ENCODE assay signal across 13 cellular contexts in the genomic region with DNA sequence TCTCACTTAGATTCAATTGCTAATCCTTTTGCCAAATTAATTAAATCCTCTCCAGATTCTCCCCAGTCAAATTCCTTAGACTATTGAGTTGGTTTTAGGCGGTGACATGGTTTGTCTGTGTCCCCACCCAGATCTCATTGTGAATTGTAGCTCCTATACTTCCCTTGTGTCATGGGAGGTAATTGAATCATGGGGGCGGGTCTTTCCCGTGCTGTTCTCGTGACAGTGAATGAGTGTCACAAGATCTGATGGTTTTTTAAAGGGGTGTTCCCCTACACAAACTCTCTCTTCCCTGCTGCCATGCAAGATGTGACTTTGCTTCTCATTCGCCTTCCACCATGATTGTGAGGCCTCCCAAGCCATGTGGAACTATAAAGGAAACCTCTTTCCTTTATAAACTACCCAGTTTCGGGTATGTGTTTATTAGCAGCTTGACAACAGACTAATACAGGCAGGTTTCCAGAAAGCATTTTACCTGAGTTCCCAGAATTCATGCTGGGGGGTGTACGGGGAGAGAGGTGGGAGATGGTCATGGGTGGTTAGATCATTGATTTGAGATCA. TPM values are rescaled to one million over a fixed set of nuclear protein-coding genes. Genes with fewer than 3 reads are reported as not detected.
DNase-seq lines count a peak whose midpoint lies in the region; ATAC-seq and TF ChIP-seq lines count a peak whose summit lies in the region.
"Had no signal": no experiment of that assay in that cellular context is flagged by ENCODE, and none has a peak within 500 bp of the region (broad histone marks: within the 10 kb centered on the region; RNA-seq: fewer than 3 reads in every experiment).

No MANE protein-coding gene starts in this region.

- DNase-seq in COLO829 (ENCODE audit: low spot score): peak; percentile 73
- peak; percentile 39 for DNase-seq in LHCN-M2 (ENCODE audit: low read depth)
- DNase-seq in dermis blood vessel endothelial cell: peak; percentile 73
- no peak for DNase-seq in mesothelial cell of epicardium (ENCODE audit: low spot score in 2 of 2, unreplicated experiment in 2 of 2)
- no peak for DNase-seq in stimulated activated CD4-positive, alpha-beta T cell treated with anti-CD3 and anti-CD28 coated beads, Interleukin-15, amount 100 ng/mL, for 24 hours
- DNase-seq in omental fat pad (ENCODE audit: low spot score): no peak
- DNase-seq in activated CD4-positive, alpha-beta T cell treated with anti-CD3 and anti-CD28 coated beads for 36 hours: no peak
- DNase-seq in GM10266 (ENCODE audit: extremely low spot score): no peak
- DNase-seq: activated naive CD4-positive, alpha-beta T cell; effector memory CD8-positive, alpha-beta T cell; SHP77 treated with DMSO at 0.1 percent for 48 hours; stimulated activated naive CD4-positive, alpha-beta T cell had no signal

- peak overlapping the region; percentile 84 for H3K27ac Mint-ChIP-seq in mesothelial cell of epicardium
- H3K27ac Mint-ChIP-seq in activated CD4-positive, alpha-beta T cell treated with anti-CD3 and anti-CD28 coated beads for 36 hours: no peak overlapping the region
- H3K27ac Mint-ChIP-seq: effector memory CD8-positive, alpha-beta T cell had no signal

- H3K27me3 Mint-ChIP-seq in mesothelial cell of epicardium (ENCODE audit: low read depth): no peaks in the 10 kb centered on the region
- no peaks in the 10 kb centered on the region for H3K27me3 Mint-ChIP-seq in activated CD4-positive, alpha-beta T cell treated with anti-CD3 and anti-CD28 coated beads for 36 hours
- H3K27me3 Mint-ChIP-seq: effector memory CD8-positive, alpha-beta T cell; natural killer cell treated with Interleukin-12 subunit alpha and Interleukin-12 subunit beta and Interleukin-15 and Interleukin-18, amount 100 ng/mL, for 72 hours had no signal

- peaks cover 9% of the 10 kb centered on the region for H3K36me3 Mint-ChIP-seq in mesothelial cell of epicardium
- H3K36me3 Mint-ChIP-seq in activated CD4-positive, alpha-beta T cell treated with anti-CD3 and anti-CD28 coated beads for 36 hours (ENCODE audit: low read depth): peaks cover 3% of the 10 kb centered on the region
- H3K36me3 Mint-ChIP-seq: natural killer cell treated with Interleukin-12 subunit alpha and Interleukin-12 subunit beta and Interleukin-15 and Interleukin-18, amount 100 ng/mL, for 72 hours had no signal

- no peak for ATAC-seq in omental fat pad (ENCODE audit: low FRiP score)
- no peak for ATAC-seq in activated CD4-positive, alpha-beta T cell treated with anti-CD3 and anti-CD28 coated beads for 36 hours
- ATAC-seq: effector memory CD8-positive, alpha-beta T cell; natural killer cell treated with Interleukin-12 subunit alpha and Interleukin-12 subunit beta and Interleukin-15 and Interleukin-18, amount 100 ng/mL, for 72 hours had no signal

- intact Hi-C loops in activated CD4-positive, alpha-beta T cell treated with anti-CD3 and anti-CD28 coated beads for 36 hours (cut with DNase I, micrococcal nuclease): loop anchor here (1.0 kb wide), 1 partner anchor 190 kb away; no protein-coding TSS in a partner anchor

- peaks cover 47% of the 10 kb centered on the region for H3K4me1 Mint-ChIP-seq in mesothelial cell of epicardium
- H3K4me1 Mint-ChIP-seq in activated CD4-positive, alpha-beta T cell treated with anti-CD3 and anti-CD28 coated beads for 36 hours: peaks cover 7% of the 10 kb centered on the region

- peaks cover 3% of the 10 kb centered on the region for H3K9me3 Mint-ChIP-seq in mesothelial cell of epicardium
- H3K9me3 Mint-ChIP-seq in activated CD4-positive, alpha-beta T cell treated with anti-CD3 and anti-CD28 coated beads for 36 hours (ENCODE audit: low read depth): no peaks in the 10 kb centered on the region
- H3K9me3 Mint-ChIP-seq: effector memory CD8-positive, alpha-beta T cell; natural killer cell treated with Interleukin-12 subunit alpha and Interleukin-12 subunit beta and Interleukin-15 and Interleukin-18, amount 100 ng/mL, for 72 hours had no signal

- CTCF ChIA-PET in activated CD4-positive, alpha-beta T cell treated with anti-CD3 and anti-CD28 coated beads for 36 hours (lab: Charles Lee): interaction anchor here (0.6 to 7.5 kb wide), 14 partner anchors 13 to 1273 kb away, joined by 3 to 64 read pairs (median 4); no protein-coding TSS in a partner anchor

- no peak overlapping the region for H3K4me3 Mint-ChIP-seq in mesothelial cell of epicardium
- H3K4me3 Mint-ChIP-seq in activated CD4-positive, alpha-beta T cell treated with anti-CD3 and anti-CD28 coated beads for 36 hours: no peak overlapping the region
- H3K4me3 Mint-ChIP-seq: effector memory CD8-positive, alpha-beta T cell; natural killer cell treated with Interleukin-12 subunit alpha and Interleukin-12 subunit beta and Interleukin-15 and Interleukin-18, amount 100 ng/mL, for 72 hours had no signal

- POLR2A ChIA-PET in activated CD4-positive, alpha-beta T cell treated with anti-CD3 and anti-CD28 coated beads for 36 hours (lab: Charles Lee): no interaction called here

- TF ChIP-seq CTCF in mesothelial cell of epicardium (IDR thresholded peaks at IDR 0.05; ENCODE audit: unreplicated experiment): no peak
- TF ChIP-seq CTCF in omental fat pad (IDR thresholded peaks at IDR 0.05): no peak
- no peak for TF ChIP-seq CTCF in GM10266 (IDR thresholded peaks at IDR 0.05; ENCODE audit: control insufficient read depth, insufficient read depth, low read depth, missing control alignments)

RNA-seq across cellular contexts. Expression of gene GARS1, which starts 44.7 kb away (rescaled TPM):
- total RNA-seq in LHCN-M2 (2014; rRNA removed) (106 and 137 TPM in 2 replicates), dermis blood vessel endothelial cell (59.2 and 147 TPM in 2 replicates), mesothelial cell of epicardium (87.5 to 92.2 TPM (median 90.3 TPM) in 3 replicates), omental fat pad (100 to 1,000 TPM in 2 of 4 donors, 10 to 100 TPM in 2; 66.8 to 136 (median 105) TPM)
- 187 TPM for polyA plus RNA-seq in LHCN-M2 (2012)
- 100 to 1,000 TPM; 391 to 439 TPM for total RNA-seq in activated CD4-positive, alpha-beta T cell treated with anti-CD3 and anti-CD28 coated beads for 36 hours

RNA-seq across cellular contexts. Expression of gene GGCT, which starts 45.4 kb away (rescaled TPM):
- 43.6 and 54.2 TPM in 2 replicates for total RNA-seq in LHCN-M2 (2014; rRNA removed)
- polyA plus RNA-seq in LHCN-M2 (2012): 30.2 TPM
- total RNA-seq in dermis blood vessel endothelial cell: 28.6 and 35.6 TPM in 2 replicates
- 36.5 to 37.5 TPM (median 36.6 TPM) in 3 replicates for total RNA-seq in mesothelial cell of epicardium
- total RNA-seq in omental fat pad: 100 to 1,000 TPM in 2 of 4 donors, 10 to 100 TPM in 2; 33.6 to 210 (median 130) TPM
- 10 to 100 TPM; 48.8 to 76.8 TPM for total RNA-seq in activated CD4-positive, alpha-beta T cell treated with anti-CD3 and anti-CD28 coated beads for 36 hours

Comparison
In these comparisons a context has a peak if more than half of its experiments do, and no peak if none do; other contexts are left out.
1. DNase-seq: peak in COLO829 (single experiment), LHCN-M2 (single experiment) and dermis blood vessel endothelial cell (single experiment); none in mesothelial cell of epicardium (0 of 2), stimulated activated CD4-positive, alpha-beta T cell treated with anti-CD3 and anti-CD28 coated beads, Interleukin-15, amount 100 ng/mL, for 24 hours (single experiment), omental fat pad (single experiment), activated CD4-positive, alpha-beta T cell treated with anti-CD3 and anti-CD28 coated beads for 36 hours (single experiment) and GM10266 (single experiment).